In the genomic region with DNA sequence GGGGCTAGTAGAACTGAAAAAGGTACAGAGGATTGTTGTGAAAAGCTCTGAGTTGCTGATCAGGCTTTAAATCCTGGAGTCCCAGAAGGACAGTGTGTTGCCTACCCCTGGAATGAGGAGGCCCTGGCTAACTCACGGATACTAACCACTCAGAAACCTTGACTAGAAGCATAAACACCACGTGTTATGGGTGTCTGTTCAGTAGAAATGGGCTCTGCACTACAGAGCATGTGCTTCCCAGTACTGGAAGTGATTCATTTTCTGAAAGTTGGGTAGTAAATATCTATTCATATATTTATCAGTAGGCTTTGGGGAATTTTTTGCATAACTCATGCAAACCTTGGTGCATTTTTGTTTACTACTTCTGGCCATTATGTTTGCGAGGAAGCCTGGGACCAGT, we compare ENCODE assay signal across 23 cellular contexts. TPM values are rescaled to one million over a fixed set of nuclear protein-coding genes. Genes with fewer than 3 reads are reported as not detected.
"Had no signal": no experiment of that assay in that cellular context is flagged by ENCODE, and none has a peak within 500 bp of the region (broad histone marks: within the 10 kb centered on the region; RNA-seq: fewer than 3 reads in every experiment).

No MANE protein-coding gene starts in this region.

- H3K27ac ChIP-seq: colonic mucosa, esophagus squamous epithelium, gastroesophageal sphincter, neural progenitor cell, ovary had no signal

- ATAC-seq: gastroesophageal sphincter; left colon; left ventricle myocardium superior; natural killer cell treated with Interleukin-12 subunit alpha and Interleukin-12 subunit beta and Interleukin-15 and Interleukin-18, amount 100 ng/mL, for 72 hours; right cardiac atrium had no signal

- H3K4me2 ChIP-seq: neural progenitor cell had no signal

- H3K27me3 ChIP-seq: colonic mucosa, esophagus squamous epithelium, gastroesophageal sphincter, neural progenitor cell, ovary had no signal

- H3K9ac ChIP-seq: neural progenitor cell had no signal

- H3K4me1 ChIP-seq: colonic mucosa, esophagus squamous epithelium, gastroesophageal sphincter, neural progenitor cell had no signal

- H3K36me3 ChIP-seq: colonic mucosa, gastroesophageal sphincter, neural progenitor cell, ovary had no signal

- H3K4me3 ChIP-seq: colonic mucosa, esophagus squamous epithelium, gastroesophageal sphincter, lung, neural progenitor cell, ovary had no signal

- H2AFZ ChIP-seq: neural progenitor cell had no signal

- DNase-seq: colonic mucosa; dermis blood vessel endothelial cell; esophagus squamous epithelium; foreskin fibroblast; glutamatergic neuron; left colon; left ventricle myocardium superior; mesenchymal stem cell; midbrain; nucleus accumbens; ovary; right cardiac atrium; stimulated activated CD4-positive, alpha-beta T cell treated with anti-CD3 and anti-CD28 coated beads, Interleukin-4, amount 100 ng/mL, for 4 hours; stimulated activated naive CD4-positive, alpha-beta T cell treated with Interleukin-2 at 50 U/mL for 16 hours; trophoblast cell had no signal

- H3K9me3 ChIP-seq: colonic mucosa, esophagus squamous epithelium, gastroesophageal sphincter, ovary had no signal

RNA-seq across cellular contexts. Expression of a gene that starts 15.1 kb away (rescaled TPM):
- total RNA-seq: dermis blood vessel endothelial cell; epithelial cell of proximal tubule; esophagus squamous epithelium; gastroesophageal sphincter; kidney epithelial cell; left ventricle myocardium superior; natural killer cell treated with Interleukin-12 subunit alpha and Interleukin-12 subunit beta and Interleukin-15 and Interleukin-18, amount 100 ng/mL, for 72 hours; posterior vena cava; right cardiac atrium; urinary bladder had no signal
- polyA plus RNA-seq: ovary, right cardiac atrium, urinary bladder had no signal

RNA-seq across cellular contexts. Expression of a gene that starts 29.7 kb away (rescaled TPM):
- total RNA-seq: epithelial cell of proximal tubule; kidney epithelial cell; left ventricle myocardium superior; natural killer cell treated with Interleukin-12 subunit alpha and Interleukin-12 subunit beta and Interleukin-15 and Interleukin-18, amount 100 ng/mL, for 72 hours; right cardiac atrium had no signal
- polyA plus RNA-seq: right cardiac atrium had no signal
